In the genomic region with DNA sequence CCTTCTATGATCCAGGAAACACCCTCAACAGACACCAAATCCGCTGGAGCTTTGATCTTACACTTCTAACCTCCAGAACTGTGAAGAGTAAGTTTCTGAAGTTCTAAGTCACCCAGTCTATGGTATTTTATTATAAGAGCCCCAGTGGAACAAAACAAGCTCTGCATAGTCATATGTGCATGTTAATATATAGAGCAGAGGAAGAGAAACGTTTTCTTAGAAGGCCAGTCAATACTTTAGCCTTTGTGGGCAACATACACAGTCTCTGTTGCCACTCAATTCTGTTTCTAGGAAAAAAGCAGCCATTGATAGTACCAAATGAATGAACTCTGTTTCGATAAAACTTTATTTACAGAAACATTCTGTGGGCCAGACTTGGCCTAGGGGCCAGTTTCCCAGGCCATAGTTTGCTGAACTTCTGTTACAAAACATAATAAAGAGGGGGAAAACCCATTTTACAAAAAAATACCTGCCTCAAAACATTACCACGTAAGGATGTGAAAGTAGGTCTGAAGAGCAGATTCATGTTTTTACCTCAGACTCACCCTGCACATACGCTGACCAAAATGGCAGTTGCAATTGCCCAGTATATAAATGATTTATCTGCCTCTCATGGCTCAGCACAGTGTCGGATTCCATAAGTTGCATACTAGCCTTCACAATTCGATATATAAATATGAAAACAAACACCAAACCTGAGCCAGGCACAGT, we compare ENCODE assay signal across 16 cellular contexts.
DNase-seq lines count a peak whose midpoint lies in the region; ATAC-seq and TF ChIP-seq lines count a peak whose summit lies in the region.
"Had no signal": no experiment of that assay in that cellular context is flagged by ENCODE, and none has a peak within 500 bp of the region (broad histone marks: within the 10 kb centered on the region; RNA-seq: fewer than 3 reads in every experiment).

No MANE protein-coding gene starts in this region.

- no peak for TF ChIP-seq CTCF in osteocyte (IDR thresholded peaks at IDR 0.05)

- H3K4me3 Mint-ChIP-seq in activated T-cell treated with anti-CD3 and anti-CD28 coated beads, Interleukin-2, amount 50 U/mL, for 24 hours = no peak overlapping the region
- H3K4me3 Mint-ChIP-seq in stimulated activated effector memory CD8-positive, alpha-beta T cell treated with anti-CD3 and anti-CD28 coated beads, Interleukin-12 subunit alpha, Interleukin-12 subunit beta, amount 100 ng/mL, for 72 hours = no peak overlapping the region
- H3K4me3 Mint-ChIP-seq in osteocyte (ENCODE audit: unreplicated experiment) = no peak overlapping the region
- H3K4me3 Mint-ChIP-seq: activated T-helper 1 cell treated with anti-CD3 and anti-CD28 coated beads, Interleukin-12 subunit alpha, Interleukin-12 subunit beta, Interleukin-2, Interleukin-4 antibody, amounts not matched to agents 30 ng/mL and 10 ng/mL and 1 ng/mL, durations not matched to agents 14 hours and 24 hours and 36 hours had no signal

- no peak for DNase-seq in activated T-cell treated with anti-CD3 and anti-CD28 coated beads, Interleukin-2, amount 50 U/mL, for 24 hours
- no peak for DNase-seq in activated T-cell treated with anti-CD3 and anti-CD28 coated beads, Interleukin-2, amount 50 U/mL, for 48 hours
- DNase-seq in stimulated activated effector memory CD8-positive, alpha-beta T cell treated with anti-CD3 and anti-CD28 coated beads, Interleukin-12 subunit alpha, Interleukin-12 subunit beta, amount 100 ng/mL, for 72 hours (ENCODE audit: low spot score in 2 of 2) = no peak
- DNase-seq in UCSD-AML1 (lab: John Stamatoyannopoulos, UW; ENCODE audit: unreplicated experiment) (no peak), osteocyte (ENCODE audit: extremely low spot score, unreplicated experiment) (no peak), COLO829 (ENCODE audit: low spot score) (no peak)
- DNase-seq: activated CD4-positive, alpha-beta T cell treated with anti-CD3 and anti-CD28 coated beads, Interleukin-2, amount 50 U/mL, for 4 hours; left ventricle myocardium inferior; NCI-H2081; NCI-H510A; spleen had no signal

- H3K9me3 Mint-ChIP-seq in activated T-cell treated with anti-CD3 and anti-CD28 coated beads, Interleukin-2, amount 50 U/mL, for 24 hours = no peaks in the 10 kb centered on the region
- no peaks in the 10 kb centered on the region for H3K9me3 Mint-ChIP-seq in stimulated activated effector memory CD8-positive, alpha-beta T cell treated with anti-CD3 and anti-CD28 coated beads, Interleukin-12 subunit alpha, Interleukin-12 subunit beta, amount 100 ng/mL, for 72 hours
- H3K9me3 Mint-ChIP-seq in osteocyte (ENCODE audit: unreplicated experiment) = no peaks in the 10 kb centered on the region
- H3K9me3 Mint-ChIP-seq: activated T-helper 1 cell treated with anti-CD3 and anti-CD28 coated beads, Interleukin-12 subunit alpha, Interleukin-12 subunit beta, Interleukin-2, Interleukin-4 antibody, amounts not matched to agents 30 ng/mL and 10 ng/mL and 1 ng/mL, durations not matched to agents 14 hours and 24 hours and 36 hours had no signal

- no peaks in the 10 kb centered on the region for H3K27me3 Mint-ChIP-seq in activated T-cell treated with anti-CD3 and anti-CD28 coated beads, Interleukin-2, amount 50 U/mL, for 24 hours
- no peaks in the 10 kb centered on the region for H3K27me3 Mint-ChIP-seq in osteocyte (ENCODE audit: unreplicated experiment)

- H3K27ac Mint-ChIP-seq in activated T-cell treated with anti-CD3 and anti-CD28 coated beads, Interleukin-2, amount 50 U/mL, for 24 hours = peak overlapping the region; percentile 81
- no peak overlapping the region for H3K27ac Mint-ChIP-seq in stimulated activated effector memory CD8-positive, alpha-beta T cell treated with anti-CD3 and anti-CD28 coated beads, Interleukin-12 subunit alpha, Interleukin-12 subunit beta, amount 100 ng/mL, for 72 hours
- H3K27ac Mint-ChIP-seq in osteocyte (ENCODE audit: unreplicated experiment) = no peak overlapping the region
- H3K27ac Mint-ChIP-seq: activated T-helper 1 cell treated with anti-CD3 and anti-CD28 coated beads, Interleukin-12 subunit alpha, Interleukin-12 subunit beta, Interleukin-2, Interleukin-4 antibody, amounts not matched to agents 30 ng/mL and 10 ng/mL and 1 ng/mL, durations not matched to agents 14 hours and 24 hours and 36 hours had no signal

- ATAC-seq in GM21529 (IDR thresholded peaks at IDR 0.05; ENCODE audit: unreplicated experiment) (peak; percentile 51), HG03354 (IDR thresholded peaks at IDR 0.05; ENCODE audit: poor library complexity, severe bottlenecking, unreplicated experiment) (peak; percentile 52)
- peak; percentile 86 for ATAC-seq in stimulated activated effector memory CD8-positive, alpha-beta T cell treated with anti-CD3 and anti-CD28 coated beads, Interleukin-12 subunit alpha, Interleukin-12 subunit beta, amount 100 ng/mL, for 72 hours
- ATAC-seq: A549, K562 had no signal

- H3K4me1 Mint-ChIP-seq in activated T-cell treated with anti-CD3 and anti-CD28 coated beads, Interleukin-2, amount 50 U/mL, for 24 hours (ENCODE audit: low read depth) = peaks cover 9% of the 10 kb centered on the region
- H3K4me1 Mint-ChIP-seq in stimulated activated effector memory CD8-positive, alpha-beta T cell treated with anti-CD3 and anti-CD28 coated beads, Interleukin-12 subunit alpha, Interleukin-12 subunit beta, amount 100 ng/mL, for 72 hours = no peaks in the 10 kb centered on the region
- peaks cover 5% of the 10 kb centered on the region for H3K4me1 Mint-ChIP-seq in osteocyte (ENCODE audit: unreplicated experiment)

- no peaks in the 10 kb centered on the region for H3K36me3 Mint-ChIP-seq in activated T-cell treated with anti-CD3 and anti-CD28 coated beads, Interleukin-2, amount 50 U/mL, for 24 hours (ENCODE audit: low read depth)
- no peaks in the 10 kb centered on the region for H3K36me3 Mint-ChIP-seq in stimulated activated effector memory CD8-positive, alpha-beta T cell treated with anti-CD3 and anti-CD28 coated beads, Interleukin-12 subunit alpha, Interleukin-12 subunit beta, amount 100 ng/mL, for 72 hours
- no peaks in the 10 kb centered on the region for H3K36me3 Mint-ChIP-seq in osteocyte (ENCODE audit: unreplicated experiment)
